In the genomic region with DNA sequence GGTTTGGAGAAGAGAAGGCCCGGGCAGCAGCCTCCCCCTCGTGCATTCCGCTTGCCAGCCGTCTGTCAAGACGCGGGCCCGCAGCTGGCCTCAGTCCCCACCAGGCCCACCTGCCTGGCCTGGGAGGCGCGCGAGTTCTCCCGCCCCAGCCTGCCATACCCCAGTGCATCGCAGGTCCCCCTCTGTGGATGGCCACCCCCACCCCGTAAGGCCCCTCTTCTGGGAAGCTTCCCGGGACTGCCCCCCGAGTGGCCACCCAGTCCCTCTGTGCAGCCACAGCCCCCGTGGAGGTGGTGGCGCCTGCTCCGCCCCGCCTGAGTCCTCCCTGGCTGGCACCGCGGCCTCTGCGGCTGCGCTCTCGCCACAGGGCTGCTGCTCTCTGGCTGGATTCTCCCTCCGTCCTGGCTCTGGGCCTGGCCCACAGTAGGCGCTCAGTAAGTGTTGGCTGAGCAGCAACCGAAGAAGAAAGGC, we compare ENCODE assay signal across 8 cellular contexts.
DNase-seq lines count a peak whose midpoint lies in the region; ATAC-seq and TF ChIP-seq lines count a peak whose summit lies in the region.

No MANE protein-coding gene starts in this region.

- H3K4me3 ChIP-seq in astrocyte of the spinal cord (ENCODE audit: low read depth, low read length) = no peak overlapping the region
- peak overlapping the region in 1 of 3 donors; percentile 17 for H3K4me3 ChIP-seq in thyroid gland (replicated peaks in 1 of 3)

- peak overlapping the region; percentile 58 for H3K4me3 Mint-ChIP-seq in activated CD4-positive, alpha-beta T cell treated with anti-CD3 and anti-CD28 coated beads, Interleukin-2, amount 10 ng/mL, durations not matched to agents 7 days and 5 days

- H3K27me3 Mint-ChIP-seq in activated CD4-positive, alpha-beta T cell treated with anti-CD3 and anti-CD28 coated beads, Interleukin-2, amount 10 ng/mL, durations not matched to agents 7 days and 5 days = peaks cover 12% of the 10 kb centered on the region

- no peaks in the 10 kb centered on the region for H3K36me3 ChIP-seq in thyroid gland

- POLR2A ChIA-PET in activated CD4-positive, alpha-beta T cell treated with anti-CD3 and anti-CD28 coated beads, Interleukin-2, amount 10 ng/mL, durations not matched to agents 7 days and 5 days (lab: Charles Lee) = no interaction called here

- H3K36me3 Mint-ChIP-seq in activated CD4-positive, alpha-beta T cell treated with anti-CD3 and anti-CD28 coated beads, Interleukin-2, amount 10 ng/mL, durations not matched to agents 7 days and 5 days (ENCODE audit: low read depth) = no peaks in the 10 kb centered on the region

- H3K27ac ChIP-seq in thyroid gland = peak overlapping the region; percentile 60 to 70 (median 62)

- H3K4me1 Mint-ChIP-seq in activated CD4-positive, alpha-beta T cell treated with anti-CD3 and anti-CD28 coated beads, Interleukin-2, amount 10 ng/mL, durations not matched to agents 7 days and 5 days = peaks cover 3% of the 10 kb centered on the region

- TF ChIP-seq POLR2A in thyroid gland (IDR thresholded peaks at IDR 0.05) = peak in 1 of 2 donors; percentile 17

- H3K9me3 ChIP-seq in thyroid gland = no peaks in the 10 kb centered on the region

- no peaks in the 10 kb centered on the region for H3K9me3 Mint-ChIP-seq in activated CD4-positive, alpha-beta T cell treated with anti-CD3 and anti-CD28 coated beads, Interleukin-2, amount 10 ng/mL, durations not matched to agents 7 days and 5 days

- DNase-seq in activated CD4-positive, alpha-beta T cell treated with anti-CD3 and anti-CD28 coated beads, Interleukin-2, amount 10 ng/mL, durations not matched to agents 7 days and 5 days = no peak
- DNase-seq in activated CD4-positive, alpha-beta T cell treated with anti-CD3 and anti-CD28 coated beads, Interleukin-2, amount 50 U/mL, for 48 hours = no peak
- DNase-seq in astrocyte of the spinal cord (ENCODE audit: low read depth, low spot score) (peak; percentile 64), kidney tubule cell (ENCODE audit: low spot score) (peak; percentile 29), thyroid gland (peak; percentile 61 to 74), CD1c-positive myeloid dendritic cell (ENCODE audit: extremely low spot score) (no peak)

- CTCF ChIA-PET in activated CD4-positive, alpha-beta T cell treated with anti-CD3 and anti-CD28 coated beads, Interleukin-2, amount 10 ng/mL, durations not matched to agents 7 days and 5 days (lab: Charles Lee) = interaction anchor here (0.6 kb wide), 1 partner anchor 423 kb away, joined by 4 read pairs; no protein-coding TSS in a partner anchor

- ATAC-seq in GM21390 (IDR thresholded peaks at IDR 0.05; ENCODE audit: unreplicated experiment) = no peak
- no peak for ATAC-seq in GM18861 (IDR thresholded peaks at IDR 0.05; ENCODE audit: unreplicated experiment)

- H3K4me1 ChIP-seq in thyroid gland = peaks cover 6 to 23% of the 10 kb centered on the region in 2 donors

- TF ChIP-seq CTCF in astrocyte of the spinal cord (IDR thresholded peaks at IDR 0.05; ENCODE audit: low read depth, low read length) (no peak), thyroid gland (IDR thresholded peaks at IDR 0.05) (no peak)

- H3K27ac Mint-ChIP-seq in activated CD4-positive, alpha-beta T cell treated with anti-CD3 and anti-CD28 coated beads, Interleukin-2, amount 10 ng/mL, durations not matched to agents 7 days and 5 days = no peak overlapping the region

- WGBS in thyroid gland, 2 donors = 41 to 62% methylated on average over 14 to 25 of the region's 27 CpGs

- intact Hi-C loops in thyroid gland (cut with DNase I) = no loop called here

- in situ Hi-C loops in astrocyte of the spinal cord (cut with HindIII; ENCODE audit: low sequenced_read_pairs) = no loop called here

- H3K27me3 ChIP-seq in thyroid gland = no peaks in the 10 kb centered on the region

Comparison
In these comparisons a context has a peak if more than half of its experiments do, and no peak if none do; other contexts are left out.
1. DNase-seq: peak in astrocyte of the spinal cord (single experiment), kidney tubule cell (single experiment) and thyroid gland (2 of 2); none in activated CD4-positive, alpha-beta T cell treated with anti-CD3 and anti-CD28 coated beads, Interleukin-2, amount 10 ng/mL, durations not matched to agents 7 days and 5 days (single experiment), activated CD4-positive, alpha-beta T cell treated with anti-CD3 and anti-CD28 coated beads, Interleukin-2, amount 50 U/mL, for 48 hours (0 of 2) and CD1c-positive myeloid dendritic cell (single experiment).